In the genomic region with DNA sequence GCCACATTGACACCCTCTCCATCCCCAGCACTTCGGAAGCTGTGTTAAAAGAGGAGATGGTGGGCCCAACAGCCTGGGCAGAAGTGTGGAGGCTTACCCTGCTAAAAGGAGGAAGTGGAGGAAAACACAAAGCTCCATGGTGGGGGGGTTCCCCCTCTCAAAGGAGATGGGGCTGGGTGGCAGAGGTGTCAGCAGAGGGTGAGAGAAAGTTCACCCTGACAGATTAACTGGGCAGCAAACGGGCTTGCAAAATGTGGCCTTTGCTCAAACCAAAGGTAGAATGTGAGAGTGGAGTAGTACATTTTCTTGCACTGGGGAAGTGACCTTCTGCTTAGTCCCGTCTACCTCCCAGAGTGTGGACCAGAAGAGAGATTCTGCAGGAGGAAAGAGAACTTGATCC, we compare ENCODE assay signal across 13 cellular contexts. TPM values are rescaled to one million over a fixed set of nuclear protein-coding genes. Genes with fewer than 3 reads are reported as not detected.
A peak's percentile ranks its signal among the peaks of the same experiment; 100 is the strongest.
DNase-seq lines count a peak whose midpoint lies in the region; ATAC-seq and TF ChIP-seq lines count a peak whose summit lies in the region.
"Had no signal": no experiment of that assay in that cellular context is flagged by ENCODE, and none has a peak within 500 bp of the region (broad histone marks: within the 10 kb centered on the region; RNA-seq: fewer than 3 reads in every experiment).

No MANE protein-coding gene starts in this region.

- peak; percentile 38 for DNase-seq in NK-92 treated with Interleukin-12 subunit alpha and Interleukin-12 subunit beta, amount 100 ng/mL, for 24 hours (lab: John Stamatoyannopoulos, UW)
- DNase-seq in NK-92 (lab: John Stamatoyannopoulos, UW; ENCODE audit: unreplicated experiment) = no peak
- peak; percentile 45 for DNase-seq in SKM-1 (lab: John Stamatoyannopoulos, UW; ENCODE audit: unreplicated experiment)
- DNase-seq in spleen = peak; percentile 76
- no peak for DNase-seq in activated T-cell treated with anti-CD3 and anti-CD28 coated beads, Interleukin-2, amount 50 U/mL, for 72 hours
- no peak for DNase-seq in NCI-H1092 treated with DMSO at 0.1 percent for 48 hours (lab: John Stamatoyannopoulos, UW)
- no peak for DNase-seq in NCI-H446 treated with DMSO at 0.1 percent for 48 hours (lab: John Stamatoyannopoulos, UW)
- DNase-seq: 8988T; activated CD4-positive, CD25-positive, alpha-beta regulatory T cell; activated gamma-delta T cell treated with Interleukin-2 at 50 U/mL for 16 hours; heart right ventricle had no signal

- 34 to 51% (median 42%) methylated on average over 3 of the region's 3 CpGs for WGBS in spleen, 5 donors

- H3K4me3 Mint-ChIP-seq in activated T-cell treated with anti-CD3 and anti-CD28 coated beads, Interleukin-2, amount 50 U/mL, for 72 hours = no peak overlapping the region
- H3K4me3 Mint-ChIP-seq: mesothelial cell of epicardium had no signal

- H3K4me1 ChIP-seq in spleen = peaks cover 0 to 72% (median 29%) of the 10 kb centered on the region in 6 donors

- peaks cover 9% of the 10 kb centered on the region for H3K27me3 Mint-ChIP-seq in activated T-cell treated with anti-CD3 and anti-CD28 coated beads, Interleukin-2, amount 50 U/mL, for 72 hours (ENCODE audit: low read depth)

- no peaks in the 10 kb centered on the region for H3K36me3 ChIP-seq in spleen
- H3K36me3 ChIP-seq: heart right ventricle had no signal

- H3K27ac Mint-ChIP-seq in activated T-cell treated with anti-CD3 and anti-CD28 coated beads, Interleukin-2, amount 50 U/mL, for 72 hours = no peak overlapping the region
- H3K27ac Mint-ChIP-seq: mesothelial cell of epicardium had no signal

- no peaks in the 10 kb centered on the region for H3K36me3 Mint-ChIP-seq in activated T-cell treated with anti-CD3 and anti-CD28 coated beads, Interleukin-2, amount 50 U/mL, for 72 hours (ENCODE audit: insufficient read depth in 2 of 2)
- H3K36me3 Mint-ChIP-seq: mesothelial cell of epicardium had no signal

- H3K9me3 Mint-ChIP-seq in activated T-cell treated with anti-CD3 and anti-CD28 coated beads, Interleukin-2, amount 50 U/mL, for 72 hours = no peaks in the 10 kb centered on the region
- H3K9me3 Mint-ChIP-seq: mesothelial cell of epicardium had no signal

- no peaks in the 10 kb centered on the region for H3K9me3 ChIP-seq in spleen
- H3K9me3 ChIP-seq: heart right ventricle had no signal

- H3K27me3 ChIP-seq in spleen (replicated peaks in 1 of 7) = no peaks in the 10 kb centered on the region
- H3K27me3 ChIP-seq: heart right ventricle had no signal

- TF ChIP-seq CTCF in spleen (IDR thresholded peaks at IDR 0.05 in 8 of 11, conservative IDR thresholded peaks at IDR 0.05 in 3 of 11) = no peak

- H3K4me3 ChIP-seq in spleen = no peak overlapping the region
- H3K4me3 ChIP-seq: heart right ventricle had no signal

- H3K4me1 Mint-ChIP-seq in activated T-cell treated with anti-CD3 and anti-CD28 coated beads, Interleukin-2, amount 50 U/mL, for 72 hours (ENCODE audit: low read depth) = peaks cover 4% of the 10 kb centered on the region

- no peak for TF ChIP-seq POLR2A in spleen (IDR thresholded peaks at IDR 0.05)

- intact Hi-C loops in spleen (cut with DNase I; ENCODE audit: low total_unique reads) = no loop called here

- H3K27ac ChIP-seq in spleen = peak overlapping the region in 1 of 8 donors; percentile 4
- H3K27ac ChIP-seq: heart right ventricle had no signal

- peak; percentile 69 for ATAC-seq in HG02588 (IDR thresholded peaks at IDR 0.05; ENCODE audit: unreplicated experiment)
- ATAC-seq in activated T-cell treated with anti-CD3 and anti-CD28 coated beads, Interleukin-2, amount 50 U/mL, for 72 hours (replicated peaks in 1 of 2) = no peak
- ATAC-seq: heart right ventricle had no signal

RNA-seq across cellular contexts. Expression of a gene that starts 44.7 kb away (rescaled TPM):
- total RNA-seq in spleen = 100 to 1,000 TPM in 1 of 7 donors, 10 to 100 TPM in 6; 58.4 to 115 (median 87.2) TPM
- 10 to 100 TPM; 21.3 to 33.7 (median 23.8) TPM for polyA plus RNA-seq in spleen
- 1 to 10 TPM; 1.9 to 4.6 TPM for total RNA-seq in activated T-cell treated with anti-CD3 and anti-CD28 coated beads, Interleukin-2, amount 50 U/mL, for 72 hours

Comparison
In these comparisons a context has a peak if more than half of its experiments do, and no peak if none do; other contexts are left out.
1. DNase-seq: peak in NK-92 treated with Interleukin-12 subunit alpha and Interleukin-12 subunit beta, amount 100 ng/mL, for 24 hours (single experiment), SKM-1 (single experiment) and spleen (single experiment); none in NK-92 (single experiment), activated T-cell treated with anti-CD3 and anti-CD28 coated beads, Interleukin-2, amount 50 U/mL, for 72 hours (0 of 2), NCI-H1092 treated with DMSO at 0.1 percent for 48 hours (single experiment) and NCI-H446 treated with DMSO at 0.1 percent for 48 hours (single experiment).
2. RNA of a gene that starts 44.7 kb away (total RNA-seq): 58.4 to 115 TPM in spleen; 1.9 to 4.6 TPM in activated T-cell treated with anti-CD3 and anti-CD28 coated beads, Interleukin-2, amount 50 U/mL, for 72 hours; every median in the first group is over 10 times any median in the second.